ENCODE assay signal across 25 cellular contexts in the genomic region with DNA sequence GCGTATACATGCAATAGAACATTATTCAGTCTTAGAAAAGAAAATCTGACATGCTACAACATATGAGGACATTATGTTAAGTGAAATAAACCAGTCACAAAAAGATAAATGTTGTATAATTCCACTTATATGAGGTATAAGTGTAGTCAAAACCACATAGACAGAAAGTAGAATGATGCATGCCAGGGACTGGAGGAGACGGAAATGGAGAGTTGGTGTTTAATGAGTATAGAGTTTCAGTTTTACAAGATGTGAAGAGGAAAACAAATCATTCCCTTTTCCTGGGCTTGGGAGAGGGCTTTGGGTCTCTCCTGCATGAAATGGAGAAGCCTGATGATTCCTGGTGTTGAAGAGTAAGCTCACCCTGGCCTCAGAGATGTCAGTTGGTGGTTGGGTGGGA.
"Had no signal": no experiment of that assay in that cellular context is flagged by ENCODE, and none has a peak within 500 bp of the region (broad histone marks: within the 10 kb centered on the region; RNA-seq: fewer than 3 reads in every experiment).

No MANE protein-coding gene starts in this region.

- H3K36me3 Mint-ChIP-seq: activated naive CD4-positive, alpha-beta T cell treated with anti-CD3 and anti-CD28 coated beads, Interleukin-2, amount 50 U/mL, for 24 hours; naive B cell; stimulated activated memory B cell treated with anti-CD40 and anti-IgM and Interleukin-4, amounts not matched to agents 10 μg/mL and 1 μg/mL and 100 μg/mL, for 72 hours had no signal

- DNase-seq: activated CD4-positive, alpha-beta memory T cell treated with anti-CD3 and anti-CD28 coated beads, Interleukin-2, amount 10 ng/mL, durations not matched to agents 7 days and 5 days; activated CD4-positive, alpha-beta T cell treated with anti-CD3 and anti-CD28 coated beads, Interleukin-2, amount 10 ng/mL, durations not matched to agents 24 days and 14 days; activated gamma-delta T cell treated with Interleukin-2 at 50 U/mL for 16 hours; anterior cingulate cortex; body of pancreas; heart left ventricle; islet precursor cell; left cardiac atrium; naive B cell; occipital lobe; retina; sigmoid colon; stimulated activated CD4-positive, alpha-beta T cell treated with anti-CD3 and anti-CD28 coated beads, Interleukin-15, amount 100 ng/mL, for 24 hours; stomach had no signal

- H3K27me3 Mint-ChIP-seq: activated CD4-positive, alpha-beta T cell treated with anti-CD3 and anti-CD28 coated beads, Interleukin-2, amount 10 ng/mL, durations not matched to agents 24 days and 14 days; activated naive CD4-positive, alpha-beta T cell treated with anti-CD3 and anti-CD28 coated beads, Interleukin-2, amount 50 U/mL, for 24 hours had no signal

- H3K4me3 Mint-ChIP-seq: activated CD4-positive, alpha-beta memory T cell treated with anti-CD3 and anti-CD28 coated beads, Interleukin-2, amount 10 ng/mL, durations not matched to agents 7 days and 5 days; activated CD4-positive, alpha-beta T cell treated with anti-CD3 and anti-CD28 coated beads, Interleukin-2, amount 10 ng/mL, durations not matched to agents 24 days and 14 days; activated naive CD4-positive, alpha-beta T cell treated with anti-CD3 and anti-CD28 coated beads, Interleukin-2, amount 50 U/mL, for 24 hours; activated T-helper 1 cell treated with anti-CD3 and anti-CD28 coated beads, Interleukin-12 subunit alpha, Interleukin-12 subunit beta, Interleukin-2, Interleukin-4 antibody, amounts not matched to agents 30 ng/mL and 10 ng/mL and 1 ng/mL, durations not matched to agents 14 hours and 24 hours and 36 hours; naive B cell; neural crest cell; stimulated activated memory B cell treated with anti-CD40 and anti-IgM and Interleukin-4, amounts not matched to agents 10 μg/mL and 1 μg/mL and 100 μg/mL, for 72 hours had no signal

- H3K27ac ChIP-seq: body of pancreas, cardiac muscle cell, sigmoid colon, stomach, suprapubic skin, tibial nerve, VCaP had no signal

- H3K9me3 Mint-ChIP-seq: activated CD4-positive, alpha-beta memory T cell treated with anti-CD3 and anti-CD28 coated beads, Interleukin-2, amount 10 ng/mL, durations not matched to agents 7 days and 5 days; activated CD4-positive, alpha-beta T cell treated with anti-CD3 and anti-CD28 coated beads, Interleukin-2, amount 10 ng/mL, durations not matched to agents 24 days and 14 days; activated naive CD4-positive, alpha-beta T cell treated with anti-CD3 and anti-CD28 coated beads, Interleukin-2, amount 50 U/mL, for 24 hours; activated T-helper 1 cell treated with anti-CD3 and anti-CD28 coated beads, Interleukin-12 subunit alpha, Interleukin-12 subunit beta, Interleukin-2, Interleukin-4 antibody, amounts not matched to agents 30 ng/mL and 10 ng/mL and 1 ng/mL, durations not matched to agents 14 hours and 24 hours and 36 hours; neural crest cell; stimulated activated memory B cell treated with anti-CD40 and anti-IgM and Interleukin-4, amounts not matched to agents 10 μg/mL and 1 μg/mL and 100 μg/mL, for 72 hours had no signal

- H3K4me2 ChIP-seq: smooth muscle cell had no signal

- H3K4me1 Mint-ChIP-seq: activated CD4-positive, alpha-beta memory T cell treated with anti-CD3 and anti-CD28 coated beads, Interleukin-2, amount 10 ng/mL, durations not matched to agents 7 days and 5 days; activated CD4-positive, alpha-beta T cell treated with anti-CD3 and anti-CD28 coated beads, Interleukin-2, amount 10 ng/mL, durations not matched to agents 24 days and 14 days; activated naive CD4-positive, alpha-beta T cell treated with anti-CD3 and anti-CD28 coated beads, Interleukin-2, amount 50 U/mL, for 24 hours; naive B cell; stimulated activated memory B cell treated with anti-CD40 and anti-IgM and Interleukin-4, amounts not matched to agents 10 μg/mL and 1 μg/mL and 100 μg/mL, for 72 hours had no signal

- H3K27me3 ChIP-seq: body of pancreas, cardiac muscle cell, heart left ventricle, sigmoid colon, stomach, suprapubic skin, tibial nerve had no signal

- H3K4me1 ChIP-seq: body of pancreas, stomach, suprapubic skin, tibial nerve had no signal

- H3K4me3 ChIP-seq: body of pancreas, cardiac muscle cell, heart left ventricle, lung, sigmoid colon, smooth muscle cell, stomach, suprapubic skin, tibial nerve had no signal

- H3K9me3 ChIP-seq: body of pancreas, heart left ventricle, sigmoid colon, stomach, suprapubic skin, tibial nerve had no signal

- H3K27ac Mint-ChIP-seq: activated CD4-positive, alpha-beta memory T cell treated with anti-CD3 and anti-CD28 coated beads, Interleukin-2, amount 10 ng/mL, durations not matched to agents 7 days and 5 days; activated CD4-positive, alpha-beta T cell treated with anti-CD3 and anti-CD28 coated beads, Interleukin-2, amount 10 ng/mL, durations not matched to agents 24 days and 14 days; activated naive CD4-positive, alpha-beta T cell treated with anti-CD3 and anti-CD28 coated beads, Interleukin-2, amount 50 U/mL, for 24 hours; activated T-helper 1 cell treated with anti-CD3 and anti-CD28 coated beads, Interleukin-12 subunit alpha, Interleukin-12 subunit beta, Interleukin-2, Interleukin-4 antibody, amounts not matched to agents 30 ng/mL and 10 ng/mL and 1 ng/mL, durations not matched to agents 14 hours and 24 hours and 36 hours; naive B cell; progenitor cell of endocrine pancreas; stimulated activated memory B cell treated with anti-CD40 and anti-IgM and Interleukin-4, amounts not matched to agents 10 μg/mL and 1 μg/mL and 100 μg/mL, for 72 hours had no signal

- H3K36me3 ChIP-seq: cardiac muscle cell, heart left ventricle, sigmoid colon, stomach, suprapubic skin, tibial nerve had no signal
